In genomic region chr12:67784831-67785230, GRCh38 we compare ENCODE assay signal across 22 cellular contexts.
DNase-seq lines count a peak whose midpoint lies in the region; ATAC-seq lines count a peak whose summit lies in the region.
"Had no signal": no experiment of that assay in that cellular context is flagged by ENCODE, and none has a peak within 500 bp of the region (broad histone marks: within the 10 kb centered on the region; RNA-seq: fewer than 3 reads in every experiment).

No MANE protein-coding gene starts in this region.

- intact Hi-C loops in activated T-helper 1 cell treated with anti-CD3 and anti-CD28 coated beads, Interleukin-12 subunit alpha, Interleukin-12 subunit beta, Interleukin-2, Interleukin-4 antibody, amounts not matched to agents 30 ng/mL and 10 ng/mL and 1 ng/mL, durations not matched to agents 14 hours and 24 hours and 36 hours (cut with micrococcal nuclease) = no loop called here

- peaks cover 5% of the 10 kb centered on the region for H3K4me1 Mint-ChIP-seq in activated T-helper 17 cell treated with anti-CD3 and anti-CD28 coated beads, Interleukin-2, amount 50 U/mL, for 72 hours
- peaks cover 25% of the 10 kb centered on the region for H3K4me1 Mint-ChIP-seq in memory B cell
- H3K4me1 Mint-ChIP-seq in activated T-helper 1 cell treated with anti-CD3 and anti-CD28 coated beads, Interleukin-12 subunit alpha, Interleukin-12 subunit beta, Interleukin-2, Interleukin-4 antibody, amounts not matched to agents 30 ng/mL and 10 ng/mL and 1 ng/mL, durations not matched to agents 14 hours and 24 hours and 36 hours (ENCODE audit: low read depth) = peaks cover 6% of the 10 kb centered on the region

- no peaks in the 10 kb centered on the region for H3K27me3 Mint-ChIP-seq in activated T-helper 17 cell treated with anti-CD3 and anti-CD28 coated beads, Interleukin-2, amount 50 U/mL, for 72 hours
- H3K27me3 Mint-ChIP-seq in memory B cell = no peaks in the 10 kb centered on the region
- H3K27me3 Mint-ChIP-seq in activated T-helper 1 cell treated with anti-CD3 and anti-CD28 coated beads, Interleukin-12 subunit alpha, Interleukin-12 subunit beta, Interleukin-2, Interleukin-4 antibody, amounts not matched to agents 30 ng/mL and 10 ng/mL and 1 ng/mL, durations not matched to agents 14 hours and 24 hours and 36 hours (ENCODE audit: insufficient read depth) = peaks cover 3% of the 10 kb centered on the region
- H3K27me3 Mint-ChIP-seq: CD4-positive, alpha-beta memory T cell had no signal

- no peak overlapping the region for H3K4me3 Mint-ChIP-seq in activated T-helper 17 cell treated with anti-CD3 and anti-CD28 coated beads, Interleukin-2, amount 50 U/mL, for 72 hours
- no peak overlapping the region for H3K4me3 Mint-ChIP-seq in memory B cell
- no peak overlapping the region for H3K4me3 Mint-ChIP-seq in activated T-helper 1 cell treated with anti-CD3 and anti-CD28 coated beads, Interleukin-12 subunit alpha, Interleukin-12 subunit beta, Interleukin-2, Interleukin-4 antibody, amounts not matched to agents 30 ng/mL and 10 ng/mL and 1 ng/mL, durations not matched to agents 14 hours and 24 hours and 36 hours

- H3K27ac Mint-ChIP-seq in activated T-helper 17 cell treated with anti-CD3 and anti-CD28 coated beads, Interleukin-2, amount 50 U/mL, for 72 hours = peak overlapping the region; percentile 36
- peak overlapping the region; percentile 67 for H3K27ac Mint-ChIP-seq in memory B cell
- no peak overlapping the region for H3K27ac Mint-ChIP-seq in activated T-helper 1 cell treated with anti-CD3 and anti-CD28 coated beads, Interleukin-12 subunit alpha, Interleukin-12 subunit beta, Interleukin-2, Interleukin-4 antibody, amounts not matched to agents 30 ng/mL and 10 ng/mL and 1 ng/mL, durations not matched to agents 14 hours and 24 hours and 36 hours

- H3K36me3 Mint-ChIP-seq in activated T-helper 17 cell treated with anti-CD3 and anti-CD28 coated beads, Interleukin-2, amount 50 U/mL, for 72 hours (ENCODE audit: low read depth) = no peaks in the 10 kb centered on the region
- no peaks in the 10 kb centered on the region for H3K36me3 Mint-ChIP-seq in memory B cell
- H3K36me3 Mint-ChIP-seq in activated T-helper 1 cell treated with anti-CD3 and anti-CD28 coated beads, Interleukin-12 subunit alpha, Interleukin-12 subunit beta, Interleukin-2, Interleukin-4 antibody, amounts not matched to agents 30 ng/mL and 10 ng/mL and 1 ng/mL, durations not matched to agents 14 hours and 24 hours and 36 hours (ENCODE audit: low read depth) = no peaks in the 10 kb centered on the region
- H3K36me3 Mint-ChIP-seq: CD4-positive, alpha-beta memory T cell had no signal

- DNase-seq in DMS53 (lab: John Stamatoyannopoulos, UW) = peak; percentile 12
- no peak for DNase-seq in DMS53 treated with DMSO at 0.1 percent for 48 hours (lab: John Stamatoyannopoulos, UW; ENCODE audit: unreplicated experiment)
- DNase-seq in HT1080 (ENCODE audit: low read depth) = peak; percentile 29
- no peak for DNase-seq in memory B cell (ENCODE audit: low spot score in 2 of 2)
- no peak for DNase-seq in COLO829 (ENCODE audit: low spot score)
- no peak for DNase-seq in activated T-helper 1 cell treated with anti-CD3 and anti-CD28 coated beads, Interleukin-12 subunit alpha, Interleukin-12 subunit beta, Interleukin-2, Interleukin-4 antibody, amounts not matched to agents 30 ng/mL and 10 ng/mL and 1 ng/mL, durations not matched to agents 14 hours and 24 hours and 36 hours (ENCODE audit: low spot score)
- DNase-seq: ACHN; CD4-positive, alpha-beta memory T cell; DMS153; GDM1; H7; NCI-H1092; NCI-H1436 treated with DMSO at 0.1 percent for 48 hours; NCI-H1930; NCI-H226; NCI-H510A treated with DMSO at 0.1 percent for 48 hours; NCI-H774; NK-92 treated with Interleukin-12 subunit alpha and Interleukin-12 subunit beta, amount 100 ng/mL, for 24 hours; Peyer's patch; SJCRH30 had no signal

- H3K9me3 Mint-ChIP-seq in activated T-helper 17 cell treated with anti-CD3 and anti-CD28 coated beads, Interleukin-2, amount 50 U/mL, for 72 hours = no peaks in the 10 kb centered on the region
- peaks cover 2% of the 10 kb centered on the region for H3K9me3 Mint-ChIP-seq in memory B cell
- peaks cover 5% of the 10 kb centered on the region for H3K9me3 Mint-ChIP-seq in activated T-helper 1 cell treated with anti-CD3 and anti-CD28 coated beads, Interleukin-12 subunit alpha, Interleukin-12 subunit beta, Interleukin-2, Interleukin-4 antibody, amounts not matched to agents 30 ng/mL and 10 ng/mL and 1 ng/mL, durations not matched to agents 14 hours and 24 hours and 36 hours

- ATAC-seq in activated T-helper 17 cell treated with anti-CD3 and anti-CD28 coated beads, Interleukin-2, amount 50 U/mL, for 72 hours (replicated peaks) = no peak
- no peak for ATAC-seq in memory B cell (ENCODE audit: low read depth)
- no peak for ATAC-seq in GM21619 (IDR thresholded peaks at IDR 0.05; ENCODE audit: unreplicated experiment)

Comparison
In these comparisons a context has a peak if more than half of its experiments do, and no peak if none do; other contexts are left out.
1. DNase-seq: peak in DMS53 (single experiment) and HT1080 (single experiment); none in DMS53 treated with DMSO at 0.1 percent for 48 hours (single experiment), memory B cell (0 of 2), COLO829 (single experiment) and activated T-helper 1 cell treated with anti-CD3 and anti-CD28 coated beads, Interleukin-12 subunit alpha, Interleukin-12 subunit beta, Interleukin-2, Interleukin-4 antibody, amounts not matched to agents 30 ng/mL and 10 ng/mL and 1 ng/mL, durations not matched to agents 14 hours and 24 hours and 36 hours (single experiment).